In the genomic region with DNA sequence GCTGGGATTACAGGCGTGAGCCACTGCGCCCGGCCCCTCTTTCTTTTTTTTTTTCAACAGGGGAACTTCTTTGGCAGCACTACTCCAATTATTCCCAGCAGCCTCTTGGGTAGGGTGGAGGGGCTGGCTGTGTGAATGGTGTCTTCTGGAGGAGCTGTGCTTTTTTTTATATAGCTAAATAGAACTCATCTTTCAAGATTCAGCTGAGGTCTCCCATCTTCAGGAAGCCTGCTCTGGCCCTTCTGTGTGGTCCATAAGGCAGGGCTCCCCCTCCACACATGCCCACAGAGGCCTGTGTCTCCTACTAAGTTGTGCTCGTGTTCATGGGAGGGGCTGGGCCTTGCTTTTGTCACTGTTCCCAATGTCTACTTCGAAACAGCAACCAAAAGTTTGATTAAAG, we compare ENCODE assay signal across 12 cellular contexts.
DNase-seq lines count a peak whose midpoint lies in the region; ATAC-seq and TF ChIP-seq lines count a peak whose summit lies in the region.
"Had no signal": no experiment of that assay in that cellular context is flagged by ENCODE, and none has a peak within 500 bp of the region (broad histone marks: within the 10 kb centered on the region; RNA-seq: fewer than 3 reads in every experiment).

No MANE protein-coding gene starts in this region.

- H3K27me3 ChIP-seq in adrenal gland (no peaks in the 10 kb centered on the region), parathyroid adenoma (ENCODE audit: control insufficient read depth, insufficient read depth, low read length) (no peaks in the 10 kb centered on the region)
- H3K27me3 ChIP-seq in CD8-positive, alpha-beta T cell (ENCODE audit: insufficient read depth, low read length) = no peaks in the 10 kb centered on the region

- TF ChIP-seq POLR2A in adrenal gland (IDR thresholded peaks at IDR 0.05) = no peak

- peaks cover 10% of the 10 kb centered on the region for H3K4me1 Mint-ChIP-seq in CD8-positive, alpha-beta T cell (ENCODE audit: low read depth)
- H3K4me1 Mint-ChIP-seq: stimulated activated memory B cell treated with anti-CD40 and anti-IgM and Interleukin-4, amounts not matched to agents 10 μg/mL and 1 μg/mL and 100 μg/mL, for 72 hours had no signal

- H3K9ac ChIP-seq in parathyroid adenoma = no peak overlapping the region

- no peak overlapping the region for H3K4me3 Mint-ChIP-seq in CD8-positive, alpha-beta T cell
- H3K4me3 Mint-ChIP-seq: stimulated activated memory B cell treated with anti-CD40 and anti-IgM and Interleukin-4, amounts not matched to agents 10 μg/mL and 1 μg/mL and 100 μg/mL, for 72 hours had no signal

- peaks cover 0 to 19% of the 10 kb centered on the region in 2 donors for H3K4me1 ChIP-seq in adrenal gland (replicated peaks in 1 of 2)
- H3K4me1 ChIP-seq in parathyroid adenoma = peaks cover 14% of the 10 kb centered on the region
- H3K4me1 ChIP-seq in urinary bladder (ENCODE audit: insufficient read depth) = no peaks in the 10 kb centered on the region
- peaks cover 6% of the 10 kb centered on the region for H3K4me1 ChIP-seq in CD8-positive, alpha-beta T cell (ENCODE audit: insufficient read depth, low read length)

- DNase-seq in adrenal gland (no peak), left cardiac atrium (peak; percentile 47)
- no peak for DNase-seq in stimulated activated CD4-positive, alpha-beta T cell treated with anti-CD3 and anti-CD28 coated beads, Interleukin-4, amount 100 ng/mL, for 24 hours
- no peak for DNase-seq in activated CD4-positive, CD25-positive, alpha-beta regulatory T cell treated with anti-CD3 and anti-CD28 coated beads, Interleukin-2, amount 50 U/mL, for 72 hours
- no peak for DNase-seq in CD8-positive, alpha-beta T cell
- DNase-seq: effector CD4-positive, alpha-beta T cell; OCI-M1; T-helper 2 cell had no signal

- no peak overlapping the region for H3K4me2 ChIP-seq in parathyroid adenoma (ENCODE audit: low read length)

- peaks cover 29% of the 10 kb centered on the region for H3K36me3 Mint-ChIP-seq in CD8-positive, alpha-beta T cell
- H3K36me3 Mint-ChIP-seq: stimulated activated memory B cell treated with anti-CD40 and anti-IgM and Interleukin-4, amounts not matched to agents 10 μg/mL and 1 μg/mL and 100 μg/mL, for 72 hours had no signal

- no peaks in the 10 kb centered on the region for H3K79me2 ChIP-seq in parathyroid adenoma

- H3K9me3 ChIP-seq in adrenal gland (replicated peaks in 1 of 3) = no peaks in the 10 kb centered on the region
- no peaks in the 10 kb centered on the region for H3K9me3 ChIP-seq in parathyroid adenoma (ENCODE audit: control insufficient read depth, low read length)
- H3K9me3 ChIP-seq in CD8-positive, alpha-beta T cell (ENCODE audit: low read length) = no peaks in the 10 kb centered on the region

- peak; percentile 48 to 51 for ATAC-seq in left cardiac atrium
- no peak for ATAC-seq in CD8-positive, alpha-beta T cell
- ATAC-seq: activated naive CD4-positive, alpha-beta T cell treated with anti-CD3 and anti-CD28 coated beads, Interleukin-2, amount 50 U/mL, for 72 hours; stimulated activated memory B cell treated with anti-CD40 and anti-IgM and Interleukin-4, amounts not matched to agents 10 μg/mL and 1 μg/mL and 100 μg/mL, for 72 hours had no signal

- 75 to 86% (median 78%) methylated on average over 5 of the region's 5 CpGs for WGBS in adrenal gland, 4 donors
- WGBS in urinary bladder = 37% methylated on average over 5 of the region's 5 CpGs

- no peaks in the 10 kb centered on the region for H3K27me3 Mint-ChIP-seq in CD8-positive, alpha-beta T cell (ENCODE audit: low read depth)

- H3K4me3 ChIP-seq in adrenal gland = no peak overlapping the region
- H3K4me3 ChIP-seq in parathyroid adenoma (ENCODE audit: low read depth, low read length) = no peak overlapping the region
- H3K4me3 ChIP-seq in urinary bladder (ENCODE audit: low read depth, low read length) = no peak overlapping the region
- H3K4me3 ChIP-seq in CD8-positive, alpha-beta T cell (ENCODE audit: low read depth, low read length) = no peak overlapping the region

- peak overlapping the region in 3 of 5 donors; percentile 43 to 62 (median 56) for H3K27ac ChIP-seq in adrenal gland
- H3K27ac ChIP-seq in parathyroid adenoma = peak overlapping the region; percentile 65
- H3K27ac ChIP-seq in urinary bladder (ENCODE audit: low read depth) = peak overlapping the region; percentile 83
- H3K27ac ChIP-seq in CD8-positive, alpha-beta T cell (ENCODE audit: low read depth, low read length) = no peak overlapping the region

- H3K27ac Mint-ChIP-seq in CD8-positive, alpha-beta T cell = no peak overlapping the region
- H3K27ac Mint-ChIP-seq: stimulated activated memory B cell treated with anti-CD40 and anti-IgM and Interleukin-4, amounts not matched to agents 10 μg/mL and 1 μg/mL and 100 μg/mL, for 72 hours had no signal

- intact Hi-C loops in adrenal gland (cut with DNase I) (no loop called here), left cardiac atrium (cut with DNase I) (no loop called here)
- intact Hi-C loops in CD8-positive, alpha-beta T cell (cut with DNase I, micrococcal nuclease) = no loop called here

- H2AFZ ChIP-seq in parathyroid adenoma = no peak overlapping the region

- TF ChIP-seq CTCF in adrenal gland (IDR thresholded peaks at IDR 0.05) = no peak
- no peak for TF ChIP-seq CTCF in parathyroid adenoma (IDR thresholded peaks at IDR 0.05)
- TF ChIP-seq CTCF in CD8-positive, alpha-beta T cell (IDR thresholded peaks at IDR 0.05) = no peak

- CTCF ChIA-PET in CD8-positive, alpha-beta T cell (lab: Charles Lee) = interaction anchor here (1.1 to 2.7 kb wide), 4 partner anchors 14 to 21 kb away, joined by 3 to 7 read pairs (median 4); no protein-coding TSS in a partner anchor

- no peaks in the 10 kb centered on the region for H3K36me3 ChIP-seq in adrenal gland (replicated peaks in 1 of 2)
- no peaks in the 10 kb centered on the region for H3K36me3 ChIP-seq in parathyroid adenoma (ENCODE audit: control insufficient read depth, insufficient read depth, low read length)
- H3K36me3 ChIP-seq in urinary bladder (ENCODE audit: insufficient read depth) = no peaks in the 10 kb centered on the region
- no peaks in the 10 kb centered on the region for H3K36me3 ChIP-seq in CD8-positive, alpha-beta T cell (ENCODE audit: insufficient read depth, low read length)

- POLR2A ChIA-PET in CD8-positive, alpha-beta T cell (lab: Charles Lee) = no interaction called here

- H3K9me3 Mint-ChIP-seq in CD8-positive, alpha-beta T cell = no peaks in the 10 kb centered on the region
- H3K9me3 Mint-ChIP-seq: stimulated activated memory B cell treated with anti-CD40 and anti-IgM and Interleukin-4, amounts not matched to agents 10 μg/mL and 1 μg/mL and 100 μg/mL, for 72 hours had no signal
